6 cellular contexts compared by ENCODE assay signal in genomic region chr12:65483891-65484516, GRCh38.
A peak's percentile ranks its signal among the peaks of the same experiment; 100 is the strongest.
DNase-seq lines count a peak whose midpoint lies in the region; ATAC-seq, FAIRE-seq and TF ChIP-seq lines count a peak whose summit lies in the region.
"Not testable (repeated sequence)": the region's sequence is repeated elsewhere in the genome, so short reads cannot be mapped to it uniquely, and the experiment has no call there.

No MANE protein-coding gene starts in this region.

- H3K36me3 ChIP-seq in HCT116 (ENCODE audit: control insufficient read depth in 1 of 2, insufficient read depth in 2 of 2, low read length in 2 of 2), result peaks cover 0 to 38% of the 10 kb centered on the region in 2 experiments; a peak in 1 of 4 replicates
- not testable (repeated sequence) for H3K36me3 ChIP-seq in HUES48 (ENCODE audit: control insufficient read depth, insufficient read depth, low read length); K562 (ENCODE audit: control insufficient read depth, insufficient read depth, low read length)

- not testable (repeated sequence) for H3K4me1 Mint-ChIP-seq in progenitor cell of endocrine pancreas (ENCODE audit: low read depth)

- FAIRE-seq in A549 (lab: Jason Lieb, UNC); K562 (lab: Jason Lieb, UNC): not testable (repeated sequence)

- H3K9me3 ChIP-seq in A549, result peaks cover 24% of the 10 kb centered on the region
- peaks cover 4 to 15% of the 10 kb centered on the region in 2 experiments; a peak in 2 of 4 replicates for H3K9me3 ChIP-seq in HCT116 (ENCODE audit: control insufficient read depth in 1 of 2, insufficient read depth in 1 of 2, low read depth in 1 of 2, low read length in 2 of 2)
- H3K9me3 ChIP-seq in HUES48 (ENCODE audit: control insufficient read depth, insufficient read depth, low read length), result peaks cover 19% of the 10 kb centered on the region
- not testable (repeated sequence) for H3K9me3 ChIP-seq in K562 (replicated peaks; ENCODE audit: control insufficient read depth, insufficient read depth, low read depth, low read length)

- CTCF ChIA-PET in A549 (lab: Yijun Ruan, JAX); HCT116 (lab: Charles Lee); K562 (lab: Yijun Ruan, JAX; ENCODE audit: low intra/inter-chr PET ratio): not testable (repeated sequence)

- TF ChIP-seq RAD21 in A549 (conservative IDR thresholded peaks at IDR 0.05 in 1 of 2, IDR thresholded peaks at IDR 0.05 in 1 of 2); HCT116 (IDR thresholded peaks at IDR 0.05; ENCODE audit: low read depth); K562 (CRISPR knock-in tag; conservative IDR thresholded peaks at IDR 0.05 in 1 of 2, IDR thresholded peaks at IDR 0.05 in 1 of 2): not testable (repeated sequence)

- H3K79me2 ChIP-seq in HCT116 (ENCODE audit: insufficient read depth, low read length); K562 (ENCODE audit: control insufficient read depth, insufficient read depth, low read length): not testable (repeated sequence)

- H3K27me3 Mint-ChIP-seq in progenitor cell of endocrine pancreas, result not testable (repeated sequence)

- H3K27me3 ChIP-seq in HCT116 (ENCODE audit: insufficient read depth, low read length); HUES48 (ENCODE audit: control insufficient read depth, insufficient read depth, low read length); K562 (ENCODE audit: control insufficient read depth in 2 of 2, insufficient read depth in 2 of 2, low read length in 2 of 2): not testable (repeated sequence)

- H3K9me2 ChIP-seq in HCT116 (ENCODE audit: insufficient read depth), result not testable (repeated sequence)

- TF ChIP-seq POLR2A in A549 (IDR thresholded peaks at IDR 0.05; ENCODE audit: low read length); HCT116 (IDR thresholded peaks at IDR 0.05; ENCODE audit: borderline replicate concordance, extremely low read depth, insufficient read depth, insufficient read length); K562 (conservative IDR thresholded peaks at IDR 0.05): not testable (repeated sequence)

- POLR2A ChIA-PET in A549 (lab: Yijun Ruan, JAX); HCT116 (lab: Charles Lee); K562 (lab: Yijun Ruan, JAX): not testable (repeated sequence)

- H3K9me3 Mint-ChIP-seq in progenitor cell of endocrine pancreas (ENCODE audit: low read depth), result peaks cover 24% of the 10 kb centered on the region

- RAD21 ChIA-PET in HCT116 (lab: Charles Lee; ENCODE audit: low non-redundant PET in 1 of 2, low total read pairs in 2 of 2, uncharacterized antibody in 2 of 2, unreplicated experiment in 2 of 2), result not testable (repeated sequence)

- TF ChIP-seq EP300 in A549 (IDR thresholded peaks at IDR 0.05); K562 (IDR thresholded peaks at IDR 0.05; ENCODE audit: low read length): not testable (repeated sequence)

- not testable (repeated sequence) for H2AFZ ChIP-seq in HCT116 (ENCODE audit: low read depth, low read length, poor library complexity, severe bottlenecking); K562 (ENCODE audit: low read depth, low read length)

- not testable (repeated sequence) for TF ChIP-seq CTCF in A549 (IDR thresholded peaks at IDR 0.05); HCT116 (IDR thresholded peaks at IDR 0.05 in 2 of 3, conservative IDR thresholded peaks at IDR 0.05 in 1 of 3; ENCODE audit: borderline replicate concordance in 1 of 3, insufficient read depth in 1 of 3, low read depth in 2 of 3, low read length in 2 of 3); K562 (IDR thresholded peaks at IDR 0.05 in 2 of 3, conservative IDR thresholded peaks at IDR 0.05 in 1 of 3; ENCODE audit: insufficient read depth in 2 of 3, low read depth in 1 of 3, low read length in 3 of 3); progenitor cell of endocrine pancreas (IDR thresholded peaks at IDR 0.05; ENCODE audit: unreplicated experiment)

- intact Hi-C loops in HCT116 (cut with micrococcal nuclease); K562 (cut with micrococcal nuclease): not testable (repeated sequence)

- ATAC-seq in A549, HCT116, K562: not testable (repeated sequence)

- not testable (repeated sequence) for H3K4me3 ChIP-seq in A549; HCT116 (replicated peaks in 1 of 2; ENCODE audit: low read depth in 1 of 2, low read length in 2 of 2); K562
- peak overlapping the region; percentile 19; the same call in 1 of the 2 replicates for H3K4me3 ChIP-seq in HUES48 (ENCODE audit: low read depth, low read length)

- not testable (repeated sequence) for H3K36me3 Mint-ChIP-seq in progenitor cell of endocrine pancreas (ENCODE audit: insufficient read depth)

- H3K9ac ChIP-seq in HCT116 (ENCODE audit: low read length); HUES48 (ENCODE audit: low read depth, low read length); K562 (ENCODE audit: insufficient read depth in 1 of 2, low read depth in 2 of 2, low read length in 2 of 2): not testable (repeated sequence)

- not testable (repeated sequence) for BruUV-seq in HCT116 (replicated peaks; lab: Mats Ljungman, UMichigan); K562 (replicated peaks; lab: Mats Ljungman, UMichigan)

- H3K27ac ChIP-seq in A549; HCT116 (ENCODE audit: low read depth, low read length); HUES48 (ENCODE audit: low read depth, low read length); K562 (ENCODE audit: extremely low read depth, low read depth, low read length): not testable (repeated sequence)

- not testable (repeated sequence) for DNase-seq in A549 (ENCODE audit: low read depth in 1 of 2, low spot score in 1 of 2); HCT116 (ENCODE audit: low read depth, low spot score); K562 (ENCODE audit: extremely low read depth in 1 of 4, low spot score in 3 of 4); progenitor cell of endocrine pancreas (ENCODE audit: low spot score, unreplicated experiment)
- peak; percentile 21 for DNase-seq in Caki2 (ENCODE audit: low read depth)

- WGBS in A549 (ENCODE audit: missing lambda C conversion rate), result 75% methylated on average over 3 of the region's 3 CpGs
- WGBS in K562 (ENCODE audit: insufficient coverage, low coverage, missing lambda C conversion rate), result 0% methylated on average over 3 of the region's 3 CpGs

- in situ Hi-C loops in Caki2 (cut with HindIII; ENCODE audit: low pct_unique_long_range_greater_than_20kb, low sequenced_read_pairs); K562 (cut with MboI): not testable (repeated sequence)

- H3K4me3 Mint-ChIP-seq in progenitor cell of endocrine pancreas (ENCODE audit: low read depth), result not testable (repeated sequence)

- H3K9me1 ChIP-seq in K562 (ENCODE audit: control insufficient read depth, insufficient read depth, low read length), result not testable (repeated sequence)

- peak overlapping the region; percentile 34 for H3K27ac Mint-ChIP-seq in progenitor cell of endocrine pancreas

- H3K4me2 ChIP-seq in A549; HCT116 (ENCODE audit: low read length); K562 (ENCODE audit: insufficient read depth, low read length): not testable (repeated sequence)

- H4K20me1 ChIP-seq in HCT116 (ENCODE audit: insufficient read depth); K562 (replicated peaks; ENCODE audit: control insufficient read depth, insufficient read depth, low read length): not testable (repeated sequence)

- not testable (repeated sequence) for H3K4me1 ChIP-seq in A549; HUES48 (ENCODE audit: control insufficient read depth, insufficient read depth, low read length); K562 (replicated peaks in 1 of 2; ENCODE audit: control insufficient read depth in 2 of 2, insufficient read depth in 2 of 2, low read length in 2 of 2)
- peaks cover 19 to 24% of the 10 kb centered on the region in 2 experiments for H3K4me1 ChIP-seq in HCT116 (ENCODE audit: control insufficient read depth in 1 of 2, insufficient read depth in 2 of 2, low read length in 2 of 2)

TF ChIP-seq in A549, 52 proteins besides CTCF, POLR2A, EP300 and RAD21:
- peak; percentile 83 for TF ChIP-seq ZFP36 (IDR thresholded peaks at IDR 0.05; ENCODE audit: borderline replicate concordance, partially characterized antibody)

TF ChIP-seq in HCT116, 20 proteins besides CTCF, POLR2A, EP300 and RAD21:
- peak; percentile 61; the same call in 1 of the 2 replicates for TF ChIP-seq CBX3 (IDR thresholded peaks at IDR 0.05; ENCODE audit: low read depth)
TF ChIP-seq in HCT116: peak in this region for 1; not testable (repeated sequence) for 19.

TF ChIP-seq in K562, 482 proteins besides CTCF, POLR2A, EP300 and RAD21:
- peak; percentile 41; the same call in 1 of the 2 replicates for TF ChIP-seq CBX5 (IDR thresholded peaks at IDR 0.05; ENCODE audit: borderline replicate concordance, low read depth)
- TF ChIP-seq ZFP36 (IDR thresholded peaks at IDR 0.05; ENCODE audit: low read depth, low read length, partially characterized antibody), result peak; percentile 52
